Comparison of ENCODE assay signal across 12 cellular contexts in the genomic region with DNA sequence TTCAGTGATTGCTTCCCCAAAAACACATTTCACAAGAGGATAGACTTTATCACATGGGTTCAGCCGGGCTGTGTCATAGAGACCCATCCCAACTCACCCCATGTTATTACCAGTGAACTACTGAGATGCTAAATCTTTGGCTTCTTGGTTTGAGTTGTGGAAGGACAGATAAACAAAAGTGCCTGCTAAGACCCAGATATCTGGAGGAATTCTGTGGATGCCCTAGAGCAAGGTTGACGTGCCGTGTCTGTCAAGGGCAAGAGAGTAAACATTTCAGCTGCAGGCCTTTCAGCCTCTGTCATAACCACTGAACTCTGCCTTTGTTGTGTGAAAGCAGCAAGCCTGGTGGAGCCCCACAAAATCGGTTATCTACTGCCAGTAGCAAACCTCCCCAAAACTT. TPM values are rescaled to one million over a fixed set of nuclear protein-coding genes. Genes with fewer than 3 reads are reported as not detected.
"Had no signal": no experiment of that assay in that cellular context is flagged by ENCODE, and none has a peak within 500 bp of the region (broad histone marks: within the 10 kb centered on the region; RNA-seq: fewer than 3 reads in every experiment).

No MANE protein-coding gene starts in this region.

- H3K79me2 ChIP-seq: parathyroid adenoma had no signal

- H2AFZ ChIP-seq: parathyroid adenoma had no signal

- H3K27me3 ChIP-seq: dorsolateral prefrontal cortex had no signal

- H3K27ac ChIP-seq: parathyroid adenoma had no signal

- H3K9ac ChIP-seq: parathyroid adenoma had no signal

- H3K4me1 ChIP-seq: parathyroid adenoma had no signal

- ATAC-seq: esophagus mucosa; SK-N-SH treated with all-trans-retinoic acid at 6 μM for 48 hours; stimulated activated memory B cell treated with anti-CD40 and anti-IgM and Interleukin-4, amounts not matched to agents 10 μg/mL and 1 μg/mL and 100 μg/mL, for 72 hours; WTC11 had no signal

- H3K4me3 ChIP-seq: dorsolateral prefrontal cortex had no signal

- DNase-seq: activated CD4-positive, alpha-beta T cell treated with anti-CD3 and anti-CD28 coated beads, Interleukin-2, amount 10 ng/mL, durations not matched to agents 24 days and 14 days; activated CD8-positive, alpha-beta memory T cell treated with anti-CD3 and anti-CD28 coated beads for 24 hours; amniotic stem cell; dorsolateral prefrontal cortex; mammary epithelial cell had no signal

RNA-seq across cellular contexts. Expression of a gene that starts 11.2 kb away (rescaled TPM):
- total RNA-seq: activated CD4-positive, alpha-beta T cell treated with anti-CD3 and anti-CD28 coated beads, Interleukin-2, amount 10 ng/mL, durations not matched to agents 24 days and 14 days; T-helper 1 cell treated with Interleukin-12 subunit alpha and Interleukin-12 subunit beta and Interleukin-4 antibody, amounts not matched to agents 30 ng/mL and 1 ng/mL, for 36 hours had no signal

RNA-seq across cellular contexts. Expression of a gene that starts 25.5 kb away (rescaled TPM):
- total RNA-seq: mammary epithelial cell had no signal
- polyA plus RNA-seq: mammary epithelial cell had no signal

RNA-seq across cellular contexts. Expression of a gene that starts 25.5 kb away (rescaled TPM):
- total RNA-seq: activated CD4-positive, alpha-beta T cell treated with anti-CD3 and anti-CD28 coated beads, Interleukin-2, amount 10 ng/mL, durations not matched to agents 24 days and 14 days; chondrocyte; esophagus mucosa; mammary epithelial cell; T-helper 1 cell treated with Interleukin-12 subunit alpha and Interleukin-12 subunit beta and Interleukin-4 antibody, amounts not matched to agents 30 ng/mL and 1 ng/mL, for 36 hours; WTC11 had no signal
- polyA plus RNA-seq: mammary epithelial cell had no signal
